Comparison of ENCODE assay signal across 8 cellular contexts in genomic region chr16:22372882-22373661, GRCh38. TPM values are rescaled to one million over a fixed set of nuclear protein-coding genes. Genes with fewer than 3 reads are reported as not detected.
A peak's percentile ranks its signal among the peaks of the same experiment; 100 is the strongest.
DNase-seq lines count a peak whose midpoint lies in the region; ATAC-seq and TF ChIP-seq lines count a peak whose summit lies in the region.

No MANE protein-coding gene starts in this region.

- no peak overlapping the region for H2AFZ ChIP-seq in trophoblast cell (ENCODE audit: insufficient read depth, low read length, poor library complexity)

- no peak overlapping the region for H2BK12ac ChIP-seq in trophoblast cell (ENCODE audit: low read length)

- no peaks in the 10 kb centered on the region for H3K36me3 ChIP-seq in esophagus muscularis mucosa
- peaks cover 0 to 2% of the 10 kb centered on the region in 2 experiments for H3K36me3 ChIP-seq in trophoblast cell (ENCODE audit: control insufficient read depth in 1 of 2, insufficient read depth in 2 of 2, low read length in 2 of 2)

- no peak overlapping the region for H2BK5ac ChIP-seq in trophoblast cell (ENCODE audit: low read depth, low read length, poor library complexity)

- no peaks in the 10 kb centered on the region for H3K27me3 ChIP-seq in esophagus muscularis mucosa
- H3K27me3 ChIP-seq in trophoblast cell (ENCODE audit: insufficient read depth, low read length), result no peaks in the 10 kb centered on the region

- no peak for ATAC-seq in HG02973 (IDR thresholded peaks at IDR 0.05; ENCODE audit: unreplicated experiment)

- no peak overlapping the region for H3K23ac ChIP-seq in trophoblast cell (ENCODE audit: low read length)

- H3K4me1 ChIP-seq in esophagus muscularis mucosa (peaks cover 32 to 64% (median 60%) of the 10 kb centered on the region in 4 donors), trophoblast cell (ENCODE audit: control insufficient read depth in 1 of 2, insufficient read depth in 2 of 2, low read length in 2 of 2) (peaks cover 2 to 15% of the 10 kb centered on the region in 2 experiments)

- H3K4ac ChIP-seq in trophoblast cell (ENCODE audit: low read depth, low read length), result peak overlapping the region; percentile 78

- H3K14ac ChIP-seq in trophoblast cell (ENCODE audit: low read length), result no peak overlapping the region

- peaks cover 13% of the 10 kb centered on the region for H3K79me2 ChIP-seq in trophoblast cell (ENCODE audit: control insufficient read depth, insufficient read depth, low read length, poor library complexity)

- H4K91ac ChIP-seq in trophoblast cell (ENCODE audit: low read depth, low read length), result no peak overlapping the region

- DNase-seq in EL (peak; percentile 18), RPMI8226 (peak; percentile 49), esophagus muscularis mucosa (ENCODE audit: extremely low spot score) (no peak), trophoblast cell (no peak), NCI-H187 treated with DMSO at 0.1 percent for 48 hours (lab: John Stamatoyannopoulos, UW) (no peak), pons (ENCODE audit: low spot score) (no peak), NCI-H1105 (lab: John Stamatoyannopoulos, UW) (no peak)

- H4K12ac ChIP-seq in trophoblast cell (ENCODE audit: low read depth, low read length), result no peak overlapping the region

- peak overlapping the region; percentile 74 to 99 (median 92) for H3K4me3 ChIP-seq in esophagus muscularis mucosa
- peak overlapping the region; percentile 86 for H3K4me3 ChIP-seq in trophoblast cell (ENCODE audit: low read depth, low read length)

- H3K27ac ChIP-seq in esophagus muscularis mucosa (replicated peaks in 1 of 4) (peak overlapping the region; percentile 93 to 98 (median 95)), trophoblast cell (ENCODE audit: low read depth, low read length) (no peak overlapping the region)

- WGBS in esophagus muscularis mucosa, result 31% methylated on average over 14 of the region's 14 CpGs
- WGBS in trophoblast cell (ENCODE audit: extremely low coverage, insufficient coverage, insufficient read length), result no CpG with 5 or more reads among the region's 14 CpGs

- H3K9me3 ChIP-seq in esophagus muscularis mucosa (no peaks in the 10 kb centered on the region), trophoblast cell (ENCODE audit: insufficient read depth, low read depth, low read length) (no peaks in the 10 kb centered on the region)

- no peak overlapping the region for H3K18ac ChIP-seq in trophoblast cell (ENCODE audit: low read length)

- H4K8ac ChIP-seq in trophoblast cell (ENCODE audit: low read depth, low read length), result no peak overlapping the region

- no peak for TF ChIP-seq POLR2A in esophagus muscularis mucosa (IDR thresholded peaks at IDR 0.05; ENCODE audit: low read depth)

- no peak for TF ChIP-seq CTCF in esophagus muscularis mucosa (IDR thresholded peaks at IDR 0.05)

- H3K9ac ChIP-seq in trophoblast cell (ENCODE audit: low read length), result peak overlapping the region; percentile 93

- no peak overlapping the region for H2BK120ac ChIP-seq in trophoblast cell (ENCODE audit: insufficient read depth, low read length, poor library complexity)

- peaks cover 14% of the 10 kb centered on the region for H3K79me1 ChIP-seq in trophoblast cell (ENCODE audit: low read length)

- intact Hi-C loops in esophagus muscularis mucosa (cut with DNase I), result loop anchor here (10.0 kb wide), 1 partner anchor 168 kb away; the partner anchor contains the start of gene EEF2K

- H2AK5ac ChIP-seq in trophoblast cell (ENCODE audit: low read length), result no peak overlapping the region

- peak overlapping the region; percentile 85 for H3K4me2 ChIP-seq in trophoblast cell (ENCODE audit: low read length)

- TF ChIP-seq EP300 in esophagus muscularis mucosa (IDR thresholded peaks at IDR 0.05), result no peak

RNA-seq across cellular contexts. Expression of gene CDR2, which starts 1.3 kb away (rescaled TPM):
- total RNA-seq in esophagus muscularis mucosa, result 10 to 100 TPM; 37.0 to 54.0 (median 39.5) TPM
- 28.9 and 29.8 TPM in 2 replicates for polyA plus RNA-seq in trophoblast cell (2013)

Comparison
In these comparisons a context has a peak if more than half of its experiments do, and no peak if none do; other contexts are left out.
1. DNase-seq: peak in EL (single experiment) and RPMI8226 (single experiment); none in esophagus muscularis mucosa (single experiment), trophoblast cell (0 of 2), NCI-H187 treated with DMSO at 0.1 percent for 48 hours (single experiment), pons (single experiment) and NCI-H1105 (single experiment).